Comparison of ENCODE assay signal across 7 cellular contexts in genomic region chr7:88614736-88615135, GRCh38.
"Had no signal": no experiment of that assay in that cellular context is flagged by ENCODE, and none has a peak within 500 bp of the region (broad histone marks: within the 10 kb centered on the region; RNA-seq: fewer than 3 reads in every experiment).

No MANE protein-coding gene starts in this region.

- DNase-seq: H9, HFFc6, KBM-7 had no signal

- H3K4me3 ChIP-seq: GM23338 had no signal

- H3K27ac ChIP-seq: HL-60 had no signal

- ATAC-seq: GM23338, HCT116, HepG2 had no signal
